ENCODE assay signal across 7 cellular contexts in genomic region chr22:43273902-43274484, GRCh38.
DNase-seq lines count a peak whose midpoint lies in the region; ATAC-seq, FAIRE-seq and TF ChIP-seq lines count a peak whose summit lies in the region.

No MANE protein-coding gene starts in this region.

- H3K4me3 ChIP-seq in Karpas-422 (ENCODE audit: low read length), result no peak overlapping the region
- H3K4me3 ChIP-seq in SJSA1, result no peak overlapping the region
- no peak overlapping the region for H3K4me3 ChIP-seq in K562

- H4K20me1 ChIP-seq in Karpas-422 (ENCODE audit: insufficient read depth, low read depth, low read length), result no peaks in the 10 kb centered on the region
- peaks cover 12% of the 10 kb centered on the region for H4K20me1 ChIP-seq in K562 (replicated peaks; ENCODE audit: control insufficient read depth, insufficient read depth, low read length)

- H3K9me2 ChIP-seq in Karpas-422 (replicated peaks; ENCODE audit: insufficient read depth, low read length), result no peaks in the 10 kb centered on the region

- H3K9ac ChIP-seq in Karpas-422 (ENCODE audit: low read length) (no peak overlapping the region), K562 (ENCODE audit: insufficient read depth in 1 of 2, low read depth in 2 of 2, low read length in 2 of 2) (no peak overlapping the region)

- DNase-seq in ELF-1 (ENCODE audit: low read depth, low spot score) (peak; percentile 85), Karpas-422 (peak; percentile 76), SJSA1 (ENCODE audit: low read depth in 1 of 2, low spot score in 2 of 2) (peak; percentile 46 to 58), K562 (ENCODE audit: extremely low read depth in 1 of 4, low spot score in 3 of 4) (peak; percentile 58 to 69 (median 64)), iPS-NIHi7 (ENCODE audit: extremely low spot score) (peak; percentile 87)
- peak; percentile 43 for DNase-seq in stimulated activated CD4-positive, alpha-beta T cell treated with anti-CD3 and anti-CD28 coated beads, Interleukin-4, amount 100 ng/mL, for 24 hours

- H3K9me1 ChIP-seq in K562 (ENCODE audit: control insufficient read depth, insufficient read depth, low read length), result no peaks in the 10 kb centered on the region

- no peaks in the 10 kb centered on the region for H3K4me1 ChIP-seq in Karpas-422 (ENCODE audit: low read length)
- no peaks in the 10 kb centered on the region; the same call in 1 of the 2 replicates for H3K4me1 ChIP-seq in SJSA1 (replicated peaks)
- peaks cover 6 to 16% of the 10 kb centered on the region in 2 experiments; a peak in 3 of 5 replicates for H3K4me1 ChIP-seq in K562 (replicated peaks in 1 of 2; ENCODE audit: control insufficient read depth in 2 of 2, insufficient read depth in 2 of 2, low read length in 2 of 2)

- no peaks in the 10 kb centered on the region for H3K9me3 ChIP-seq in Karpas-422 (ENCODE audit: low read length)
- no peaks in the 10 kb centered on the region for H3K9me3 ChIP-seq in SJSA1 (replicated peaks)
- no peaks in the 10 kb centered on the region for H3K9me3 ChIP-seq in K562 (replicated peaks; ENCODE audit: control insufficient read depth, insufficient read depth, low read depth, low read length)

- ATAC-seq in K562 (peak; percentile 82), GM18873 (IDR thresholded peaks at IDR 0.05; ENCODE audit: low FRiP score, unreplicated experiment) (no peak)

- no TSS peak for BruUV-seq in K562 (replicated peaks; lab: Mats Ljungman, UMichigan)

- POLR2A ChIA-PET in K562 (lab: Yijun Ruan, JAX), result interaction anchor here (0.8 to 1.1 kb wide), 3 partner anchors 105 to 467 kb away, joined by 3 to 4 read pairs (median 3); no protein-coding TSS in a partner anchor

- 9% methylated on average over 8 of the region's 9 CpGs for WGBS in K562 (ENCODE audit: insufficient coverage, low coverage, missing lambda C conversion rate)

- peak; percentile 72 to 84 (median 74) for TF ChIP-seq CTCF in K562 (IDR thresholded peaks at IDR 0.05 in 2 of 3, conservative IDR thresholded peaks at IDR 0.05 in 1 of 3; ENCODE audit: insufficient read depth in 2 of 3, low read depth in 1 of 3, low read length in 3 of 3)

- H3K27ac ChIP-seq in Karpas-422 (ENCODE audit: low read length) (no peak overlapping the region), SJSA1 (no peak overlapping the region), K562 (ENCODE audit: extremely low read depth, low read depth, low read length) (no peak overlapping the region)

- TF ChIP-seq EP300 in K562 (IDR thresholded peaks at IDR 0.05; ENCODE audit: low read length), result no peak

- H3K36me3 ChIP-seq in Karpas-422 (ENCODE audit: insufficient read depth, low read length), result no peaks in the 10 kb centered on the region
- H3K36me3 ChIP-seq in SJSA1, result no peaks in the 10 kb centered on the region
- no peaks in the 10 kb centered on the region for H3K36me3 ChIP-seq in K562 (ENCODE audit: control insufficient read depth, insufficient read depth, low read length)

- no peak for TF ChIP-seq POLR2A in K562 (conservative IDR thresholded peaks at IDR 0.05)

- CTCF ChIA-PET in K562 (lab: Yijun Ruan, JAX; ENCODE audit: low intra/inter-chr PET ratio), result interaction anchor here (0.7 to 3.8 kb wide), 4 partner anchors 42 to 112 kb away, joined by 3 to 26 read pairs (median 12); no protein-coding TSS in a partner anchor

- H3K27me3 ChIP-seq in Karpas-422 (ENCODE audit: low read length) (no peaks in the 10 kb centered on the region), SJSA1 (replicated peaks) (peaks cover 14% of the 10 kb centered on the region; the same call in 1 of the 2 replicates), K562 (ENCODE audit: control insufficient read depth in 2 of 2, insufficient read depth in 2 of 2, low read length in 2 of 2) (peaks cover 15 to 46% of the 10 kb centered on the region in 2 experiments; a peak in 4 of 5 replicates)

- intact Hi-C loops in K562 (cut with micrococcal nuclease), result loop anchor here (1.0 to 5.0 kb wide), 3 partner anchors 42 to 111 kb away; no protein-coding TSS in a partner anchor

- in situ Hi-C loops in K562 (cut with MboI), result loop anchor here (10.0 kb wide), 1 partner anchor 101 kb away; no protein-coding TSS in a partner anchor

- no peaks in the 10 kb centered on the region for H3K79me2 ChIP-seq in Karpas-422 (ENCODE audit: low read length)
- no peaks in the 10 kb centered on the region for H3K79me2 ChIP-seq in K562 (ENCODE audit: control insufficient read depth, insufficient read depth, low read length)

- TF ChIP-seq RAD21 in K562 (CRISPR knock-in tag; conservative IDR thresholded peaks at IDR 0.05 in 1 of 2, IDR thresholded peaks at IDR 0.05 in 1 of 2), result peak; percentile 70 to 87

- H2AFZ ChIP-seq in Karpas-422 (ENCODE audit: low read length) (no peak overlapping the region), K562 (ENCODE audit: low read depth, low read length) (no peak overlapping the region)

- FAIRE-seq in K562 (lab: Jason Lieb, UNC), result peak; percentile 83

- H3K4me2 ChIP-seq in Karpas-422 (ENCODE audit: low read depth, low read length, poor library complexity, severe bottlenecking), result no peak overlapping the region
- no peak overlapping the region for H3K4me2 ChIP-seq in K562 (ENCODE audit: insufficient read depth, low read length)

TF ChIP-seq in K562, 482 proteins besides CTCF, POLR2A, EP300 and RAD21:
- TF ChIP-seq, protein P1, sequence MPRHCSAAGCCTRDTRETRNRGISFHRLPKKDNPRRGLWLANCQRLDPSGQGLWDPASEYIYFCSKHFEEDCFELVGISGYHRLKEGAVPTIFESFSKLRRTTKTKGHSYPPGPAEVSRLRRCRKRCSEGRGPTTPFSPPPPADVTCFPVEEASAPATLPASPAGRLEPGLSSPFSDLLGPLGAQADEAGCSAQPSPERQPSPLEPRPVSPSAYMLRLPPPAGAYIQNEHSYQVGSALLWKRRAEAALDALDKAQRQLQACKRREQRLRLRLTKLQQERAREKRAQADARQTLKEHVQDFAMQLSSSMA (CRISPR knock-in tag; IDR thresholded peaks at IDR 0.05), result no peak
- TF ChIP-seq, protein P2, sequence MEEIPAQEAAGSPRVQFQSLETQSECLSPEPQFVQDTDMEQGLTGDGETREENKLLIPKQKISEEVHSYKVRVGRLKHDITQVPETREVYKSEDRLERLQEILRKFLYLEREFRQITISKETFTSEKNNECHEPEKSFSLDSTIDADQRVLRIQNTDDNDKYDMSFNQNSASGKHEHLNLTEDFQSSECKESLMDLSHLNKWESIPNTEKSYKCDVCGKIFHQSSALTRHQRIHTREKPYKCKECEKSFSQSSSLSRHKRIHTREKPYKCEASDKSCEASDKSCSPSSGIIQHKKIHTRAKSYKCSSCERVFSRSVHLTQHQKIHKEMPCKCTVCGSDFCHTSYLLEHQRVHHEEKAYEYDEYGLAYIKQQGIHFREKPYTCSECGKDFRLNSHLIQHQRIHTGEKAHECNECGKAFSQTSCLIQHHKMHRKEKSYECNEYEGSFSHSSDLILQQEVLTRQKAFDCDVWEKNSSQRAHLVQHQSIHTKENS (CRISPR knock-in tag; IDR thresholded peaks at IDR 0.05), result no peak
- TF ChIP-seq, protein P3, sequence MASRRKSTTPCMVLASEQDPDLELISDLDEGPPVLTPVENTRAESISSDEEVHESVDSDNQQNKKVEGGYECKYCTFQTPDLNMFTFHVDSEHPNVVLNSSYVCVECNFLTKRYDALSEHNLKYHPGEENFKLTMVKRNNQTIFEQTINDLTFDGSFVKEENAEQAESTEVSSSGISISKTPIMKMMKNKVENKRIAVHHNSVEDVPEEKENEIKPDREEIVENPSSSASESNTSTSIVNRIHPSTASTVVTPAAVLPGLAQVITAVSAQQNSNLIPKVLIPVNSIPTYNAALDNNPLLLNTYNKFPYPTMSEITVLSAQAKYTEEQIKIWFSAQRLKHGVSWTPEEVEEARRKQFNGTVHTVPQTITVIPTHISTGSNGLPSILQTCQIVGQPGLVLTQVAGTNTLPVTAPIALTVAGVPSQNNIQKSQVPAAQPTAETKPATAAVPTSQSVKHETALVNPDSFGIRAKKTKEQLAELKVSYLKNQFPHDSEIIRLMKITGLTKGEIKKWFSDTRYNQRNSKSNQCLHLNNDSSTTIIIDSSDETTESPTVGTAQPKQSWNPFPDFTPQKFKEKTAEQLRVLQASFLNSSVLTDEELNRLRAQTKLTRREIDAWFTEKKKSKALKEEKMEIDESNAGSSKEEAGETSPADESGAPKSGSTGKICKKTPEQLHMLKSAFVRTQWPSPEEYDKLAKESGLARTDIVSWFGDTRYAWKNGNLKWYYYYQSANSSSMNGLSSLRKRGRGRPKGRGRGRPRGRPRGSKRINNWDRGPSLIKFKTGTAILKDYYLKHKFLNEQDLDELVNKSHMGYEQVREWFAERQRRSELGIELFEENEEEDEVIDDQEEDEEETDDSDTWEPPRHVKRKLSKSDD (conservative IDR thresholded peaks at IDR 0.05; ENCODE audit: low read length), result no peak
- no peak for TF ChIP-seq NCOA1 (IDR thresholded peaks at IDR 0.05; ENCODE audit: low read depth)
- TF ChIP-seq DEAF1 (CRISPR knock-in tag; IDR thresholded peaks at IDR 0.05), result peak; percentile 63
- TF ChIP-seq JUND (IDR thresholded peaks at IDR 0.05; ENCODE audit: borderline replicate concordance, low read depth, low read length), result 0 out of 2 replicates have a peak, but pooled peaks have one; percentile 6
- no peak for TF ChIP-seq JUND (tag; IDR thresholded peaks at IDR 0.05; ENCODE audit: borderline replicate concordance, low read depth, low read length)
- peak; percentile 68 for TF ChIP-seq SMC3 (conservative IDR thresholded peaks at IDR 0.05; ENCODE audit: insufficient read depth, low read depth, low read length)
- peak; percentile 42; the same call in 1 of the 2 replicates for TF ChIP-seq STAG1 (CRISPR knock-in tag; IDR thresholded peaks at IDR 0.05; ENCODE audit: borderline replicate concordance)
- TF ChIP-seq CEBPG (CRISPR knock-in tag; IDR thresholded peaks at IDR 0.05), result no peak
- 0 out of 4 replicates have a peak, but pooled peaks of 1 of the 2 experiments have one; percentile 6 for TF ChIP-seq CEBPG (tag; conservative IDR thresholded peaks at IDR 0.05 in 1 of 2, IDR thresholded peaks at IDR 0.05 in 1 of 2)
- peak; percentile 47; the same call in 1 of the 2 replicates for TF ChIP-seq CEBPB (tag; IDR thresholded peaks at IDR 0.05)
